In genomic region chrX:47218280-47218919, GRCh38 we compare ENCODE assay signal across 8 cellular contexts. TPM values are rescaled to one million over a fixed set of nuclear protein-coding genes. Genes with fewer than 3 reads are reported as not detected.
A peak's percentile ranks its signal among the peaks of the same experiment; 100 is the strongest.
DNase-seq lines count a peak whose midpoint lies in the region; ATAC-seq and TF ChIP-seq lines count a peak whose summit lies in the region.

Gene CDK16 (plus strand): TSS chrX:47218681. CDS start chrX:47223558, 4,877 bp downstream.

- H3K9me3 ChIP-seq in DND-41 (ENCODE audit: insufficient read depth, low read length, severe bottlenecking) (no peaks in the 10 kb centered on the region), KOPT-K1 (ENCODE audit: insufficient read depth, low read length, poor library complexity, severe bottlenecking) (no peaks in the 10 kb centered on the region)

- H3K36me3 ChIP-seq in DND-41 (ENCODE audit: insufficient read depth, low read length) = peaks cover 66% of the 10 kb centered on the region
- peaks cover 65% of the 10 kb centered on the region for H3K36me3 ChIP-seq in KOPT-K1 (ENCODE audit: insufficient read depth, low read length)

- no peaks in the 10 kb centered on the region for H3K27me3 Mint-ChIP-seq in activated T-helper 2 cell treated with anti-CD3 and anti-CD28 coated beads, Interferon-gamma antibody, Interleukin-2, Interleukin-4, amounts not matched to agents 10 μg/mL and 5 μg/mL and 100 μg/mL, durations not matched to agents 14 hours and 24 hours and 36 hours (ENCODE audit: low read depth)
- no peaks in the 10 kb centered on the region for H3K27me3 Mint-ChIP-seq in nephron (ENCODE audit: low read depth)
- no peaks in the 10 kb centered on the region for H3K27me3 Mint-ChIP-seq in stimulated activated naive CD8-positive, alpha-beta T cell treated with anti-CD3 and anti-CD28 coated beads, Interleukin-15, amount 100 ng/mL, for 72 hours

- peak within 1 kb of the TSS; percentile 97 for H3K4me3 Mint-ChIP-seq in activated T-helper 2 cell treated with anti-CD3 and anti-CD28 coated beads, Interferon-gamma antibody, Interleukin-2, Interleukin-4, amounts not matched to agents 10 μg/mL and 5 μg/mL and 100 μg/mL, durations not matched to agents 14 hours and 24 hours and 36 hours (ENCODE audit: low read depth)
- peak within 1 kb of the TSS; percentile 94 to 96 (median 94) for H3K4me3 Mint-ChIP-seq in nephron
- peak within 1 kb of the TSS; percentile 93 to 94 for H3K4me3 Mint-ChIP-seq in stimulated activated naive CD8-positive, alpha-beta T cell treated with anti-CD3 and anti-CD28 coated beads, Interleukin-15, amount 100 ng/mL, for 72 hours

- peaks cover 50% of the 10 kb centered on the region for H3K79me2 ChIP-seq in DND-41 (ENCODE audit: insufficient read depth, low read length)

- peaks cover 34% of the 10 kb centered on the region for H3K4me1 Mint-ChIP-seq in activated T-helper 2 cell treated with anti-CD3 and anti-CD28 coated beads, Interferon-gamma antibody, Interleukin-2, Interleukin-4, amounts not matched to agents 10 μg/mL and 5 μg/mL and 100 μg/mL, durations not matched to agents 14 hours and 24 hours and 36 hours (ENCODE audit: low read depth)
- peaks cover 32% of the 10 kb centered on the region for H3K4me1 Mint-ChIP-seq in nephron
- H3K4me1 Mint-ChIP-seq in stimulated activated naive CD8-positive, alpha-beta T cell treated with anti-CD3 and anti-CD28 coated beads, Interleukin-15, amount 100 ng/mL, for 72 hours = peaks cover 50% of the 10 kb centered on the region

- H3K4me3 ChIP-seq in DND-41 (ENCODE audit: low read depth in 1 of 2, low read length in 2 of 2) = peak within 1 kb of the TSS; percentile 59 to 81; a peak in 3 of 4 replicates
- peak within 1 kb of the TSS; percentile 77 for H3K4me3 ChIP-seq in fibroblast of mammary gland (ENCODE audit: control insufficient read depth, low read depth, low read length)

- H3K27ac ChIP-seq in DND-41 (ENCODE audit: low read length) = peak within 1 kb of the TSS; percentile 99
- peak within 1 kb of the TSS; percentile 94 for H3K27ac ChIP-seq in KOPT-K1 (ENCODE audit: low read depth, low read length, poor library complexity, severe bottlenecking)

- peak within 1 kb of the TSS; percentile 94 for H2AFZ ChIP-seq in DND-41 (ENCODE audit: low read depth, low read length)

- TF ChIP-seq CTCF in DND-41 (IDR thresholded peaks at IDR 0.05; ENCODE audit: borderline replicate concordance, extremely low read depth, low read length, poor library complexity, severe bottlenecking) = no peak
- no peak for TF ChIP-seq CTCF in fibroblast of mammary gland (conservative IDR thresholded peaks at IDR 0.05; ENCODE audit: control insufficient read depth, insufficient read depth, low read depth, low read length)
- no peak for TF ChIP-seq CTCF in nephron (IDR thresholded peaks at IDR 0.05; ENCODE audit: unreplicated experiment in 3 of 3)

- DNase-seq in DND-41 = peak; percentile 80
- DNase-seq in RPMI8226 = peak; percentile 85
- DNase-seq in activated T-helper 2 cell treated with anti-CD3 and anti-CD28 coated beads, Interferon-gamma antibody, Interleukin-2, Interleukin-4, amounts not matched to agents 10 μg/mL and 5 μg/mL and 100 μg/mL, durations not matched to agents 14 hours and 24 hours and 36 hours (ENCODE audit: low spot score) = peak; percentile 73
- DNase-seq in fibroblast of mammary gland (ENCODE audit: low read depth) = peak; percentile 83
- peak; percentile 71 to 79 for DNase-seq in stimulated activated naive CD8-positive, alpha-beta T cell treated with anti-CD3 and anti-CD28 coated beads, Interleukin-15, amount 100 ng/mL, for 72 hours

- H3K9me3 Mint-ChIP-seq in activated T-helper 2 cell treated with anti-CD3 and anti-CD28 coated beads, Interferon-gamma antibody, Interleukin-2, Interleukin-4, amounts not matched to agents 10 μg/mL and 5 μg/mL and 100 μg/mL, durations not matched to agents 14 hours and 24 hours and 36 hours = no peaks in the 10 kb centered on the region
- H3K9me3 Mint-ChIP-seq in nephron = no peaks in the 10 kb centered on the region
- no peaks in the 10 kb centered on the region for H3K9me3 Mint-ChIP-seq in stimulated activated naive CD8-positive, alpha-beta T cell treated with anti-CD3 and anti-CD28 coated beads, Interleukin-15, amount 100 ng/mL, for 72 hours

- peak within 1 kb of the TSS; percentile 99 for H3K27ac Mint-ChIP-seq in activated T-helper 2 cell treated with anti-CD3 and anti-CD28 coated beads, Interferon-gamma antibody, Interleukin-2, Interleukin-4, amounts not matched to agents 10 μg/mL and 5 μg/mL and 100 μg/mL, durations not matched to agents 14 hours and 24 hours and 36 hours
- H3K27ac Mint-ChIP-seq in nephron = peak within 1 kb of the TSS; percentile 99 to 100 (median 99)
- H3K27ac Mint-ChIP-seq in stimulated activated naive CD8-positive, alpha-beta T cell treated with anti-CD3 and anti-CD28 coated beads, Interleukin-15, amount 100 ng/mL, for 72 hours = peak within 1 kb of the TSS; percentile 99 to 100

- H4K20me1 ChIP-seq in DND-41 (ENCODE audit: insufficient read depth, low read length) = peaks cover 41% of the 10 kb centered on the region

- no peaks in the 10 kb centered on the region for H3K27me3 ChIP-seq in DND-41 (ENCODE audit: insufficient read depth, low read length, poor library complexity)

- peaks cover 71% of the 10 kb centered on the region for H3K36me3 Mint-ChIP-seq in activated T-helper 2 cell treated with anti-CD3 and anti-CD28 coated beads, Interferon-gamma antibody, Interleukin-2, Interleukin-4, amounts not matched to agents 10 μg/mL and 5 μg/mL and 100 μg/mL, durations not matched to agents 14 hours and 24 hours and 36 hours (ENCODE audit: low read depth)
- H3K36me3 Mint-ChIP-seq in nephron (ENCODE audit: low read depth) = peaks cover 47% of the 10 kb centered on the region

- H3K9ac ChIP-seq in DND-41 (ENCODE audit: low read depth, low read length) = peak within 1 kb of the TSS; percentile 100

- ATAC-seq in DND-41 (ENCODE audit: insufficient read depth, low read depth) (peak; percentile 41), GM21825 (IDR thresholded peaks at IDR 0.05; ENCODE audit: unreplicated experiment) (peak; percentile 40)
- peak; percentile 62 for ATAC-seq in stimulated activated naive CD8-positive, alpha-beta T cell treated with anti-CD3 and anti-CD28 coated beads, Interleukin-15, amount 100 ng/mL, for 72 hours

- intact Hi-C loops in activated T-helper 2 cell treated with anti-CD3 and anti-CD28 coated beads, Interferon-gamma antibody, Interleukin-2, Interleukin-4, amounts not matched to agents 10 μg/mL and 5 μg/mL and 100 μg/mL, durations not matched to agents 14 hours and 24 hours and 36 hours (cut with micrococcal nuclease) = loop anchor here (1.0 to 2.0 kb wide), 2 partner anchors 15 to 432 kb away; partner anchors contain the start of genes ELK1 and USP11

- peak within 1 kb of the TSS; percentile 77 for H3K4me2 ChIP-seq in DND-41 (ENCODE audit: insufficient read depth, low read length)

- H3K4me1 ChIP-seq in DND-41 (ENCODE audit: insufficient read depth, low read length) = peaks cover 60% of the 10 kb centered on the region

RNA-seq across cellular contexts. Expression of gene CDK16, which starts in this region (rescaled TPM):
- total RNA-seq in activated T-helper 2 cell treated with anti-CD3 and anti-CD28 coated beads, Interferon-gamma antibody, Interleukin-2, Interleukin-4, amounts not matched to agents 10 μg/mL and 5 μg/mL and 100 μg/mL, durations not matched to agents 14 hours and 24 hours and 36 hours = 71.2 and 80.6 TPM in 2 replicates

Comparison
In these comparisons a context has a peak if more than half of its experiments do, and no peak if none do; other contexts are left out.
1. Peak in every context shown above with its lines: DNase-seq, ATAC-seq, H3K4me3 ChIP-seq and H3K27ac ChIP-seq.